ENCODE assay signal across 1 cellular context in the genomic region with DNA sequence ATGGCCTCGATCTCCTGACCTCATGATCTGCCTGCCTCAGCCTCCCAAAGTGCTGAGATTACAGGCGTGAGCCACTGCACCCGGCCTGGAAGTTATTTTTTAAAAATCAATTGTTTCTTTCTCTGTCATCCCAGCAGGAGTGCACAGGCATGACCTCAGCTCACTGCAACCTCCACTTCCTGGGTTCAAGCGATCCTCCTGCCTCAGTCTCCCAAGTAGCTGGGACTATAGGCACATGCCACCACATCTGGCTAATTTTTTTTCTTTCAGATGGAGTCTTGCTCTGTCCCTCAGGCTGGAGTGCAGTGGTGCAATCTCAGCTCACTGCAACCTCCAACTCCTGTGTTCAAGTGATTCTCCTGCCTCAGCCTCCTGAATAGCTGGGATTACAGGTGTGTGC.
TF ChIP-seq lines count a peak whose summit lies in the region.

No MANE protein-coding gene starts in this region.

TF ChIP-seq in HepG2, 621 proteins besides CTCF, POLR2A, EP300 and RAD21:
- TF ChIP-seq ZMYM3 (CRISPR knock-in tag; IDR thresholded peaks at IDR 0.05), result 0 out of 2 replicates have a peak, but pooled peaks have one; percentile 52
- 0 out of 2 replicates have a peak, but pooled peaks have one; percentile 34 for TF ChIP-seq ZNF256 (CRISPR knock-in tag; conservative IDR thresholded peaks at IDR 0.05)
- TF ChIP-seq ZNF770 (CRISPR knock-in tag; IDR thresholded peaks at IDR 0.05), result peak; percentile 81
